Comparison of ENCODE assay signal across 19 cellular contexts in the genomic region with DNA sequence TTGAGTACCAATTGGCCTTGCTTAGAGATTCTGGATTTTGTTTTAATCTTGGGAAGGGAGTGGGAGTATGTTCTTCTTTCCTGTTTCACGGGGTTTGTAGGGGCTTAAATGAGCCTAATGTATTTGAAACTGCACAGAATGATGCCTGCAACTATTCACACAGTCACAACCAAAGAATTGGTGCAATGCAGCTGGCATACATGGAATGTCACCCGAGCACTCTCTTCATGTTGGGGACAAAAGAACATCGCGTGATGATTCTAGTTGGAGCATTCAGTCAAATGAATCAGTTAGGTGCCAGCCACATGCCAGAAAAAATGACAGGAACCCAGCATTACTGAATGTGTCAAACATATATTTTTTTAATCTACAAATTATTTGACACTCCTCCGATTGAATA. TPM values are rescaled to one million over a fixed set of nuclear protein-coding genes. Genes with fewer than 3 reads are reported as not detected.
DNase-seq lines count a peak whose midpoint lies in the region; ATAC-seq and TF ChIP-seq lines count a peak whose summit lies in the region.
"Had no signal": no experiment of that assay in that cellular context is flagged by ENCODE, and none has a peak within 500 bp of the region (broad histone marks: within the 10 kb centered on the region; RNA-seq: fewer than 3 reads in every experiment).

No MANE protein-coding gene starts in this region.

- H3K9me3 Mint-ChIP-seq in CD4-positive, alpha-beta memory T cell: no peaks in the 10 kb centered on the region
- no peaks in the 10 kb centered on the region for H3K9me3 Mint-ChIP-seq in progenitor cell of endocrine pancreas (ENCODE audit: low read depth)
- H3K9me3 Mint-ChIP-seq: activated CD4-positive, alpha-beta memory T cell treated with anti-CD3 and anti-CD28 coated beads for 36 hours; IgD-negative memory B cell; naive B cell; T-cell had no signal

- no peak overlapping the region for H3K23ac ChIP-seq in IMR-90 (ENCODE audit: low read depth, low read length)

- H2AK9ac ChIP-seq in IMR-90 (replicated peaks; ENCODE audit: low read depth, low read length, poor library complexity): no peak overlapping the region

- H3K9me1 ChIP-seq in IMR-90 (ENCODE audit: insufficient read depth, low read length): peaks cover 43% of the 10 kb centered on the region

- dilution Hi-C loops in IMR-90 (cut with HindIII; ENCODE audit: low sequenced_read_pairs, unreplicated experiment): no loop called here

- H2AFZ ChIP-seq in IMR-90 (replicated peaks; ENCODE audit: low read length, poor library complexity): no peak overlapping the region

- in situ Hi-C loops in IMR-90 (cut with MboI; ENCODE audit: low sequenced_read_pairs): no loop called here

- peaks cover 32 to 91% of the 10 kb centered on the region in 2 experiments for H3K79me1 ChIP-seq in IMR-90 (ENCODE audit: low read depth in 1 of 2, low read length in 2 of 2)

- no peak overlapping the region for H2BK120ac ChIP-seq in IMR-90 (ENCODE audit: low read depth, low read length)

- H4K91ac ChIP-seq in IMR-90 (ENCODE audit: insufficient read depth, low read depth, low read length): no peak overlapping the region

- intact Hi-C loops in IMR-90 (cut with micrococcal nuclease): no loop called here
- intact Hi-C loops in stomach (cut with DNase I; ENCODE audit: low total_unique reads): no loop called here
- intact Hi-C loops in CD4-positive, alpha-beta memory T cell (cut with micrococcal nuclease): no loop called here

- CTCF ChIA-PET in IMR-90 (lab: Yijun Ruan, JAX): no interaction called here
- CTCF ChIA-PET in CD4-positive, alpha-beta memory T cell (lab: Charles Lee; ENCODE audit: partially characterized antibody): no interaction called here

- H2BK5ac ChIP-seq in IMR-90 (ENCODE audit: low read depth, low read length, poor library complexity, severe bottlenecking): peak overlapping the region; percentile 15

- no peak overlapping the region for H3K9ac ChIP-seq in IMR-90 (ENCODE audit: low read depth, low read length)

- no peak overlapping the region for H4K5ac ChIP-seq in IMR-90 (ENCODE audit: low read depth, low read length)

- H3K4me2 ChIP-seq in IMR-90 (ENCODE audit: low read depth, low read length): no peak overlapping the region

- H3K4me3 Mint-ChIP-seq in CD4-positive, alpha-beta memory T cell: no peak overlapping the region
- H3K4me3 Mint-ChIP-seq in progenitor cell of endocrine pancreas (ENCODE audit: low read depth): no peak overlapping the region
- H3K4me3 Mint-ChIP-seq: activated CD4-positive, alpha-beta memory T cell treated with anti-CD3 and anti-CD28 coated beads for 36 hours; IgD-negative memory B cell; naive B cell; T-cell had no signal

- H3K27ac ChIP-seq in IMR-90 (ENCODE audit: insufficient read depth, low read length) (no peak overlapping the region), epithelial cell of prostate (peak overlapping the region; percentile 46), lung (ENCODE audit: low read depth in 1 of 2, low read length in 1 of 2) (peak overlapping the region in 1 of 2 donors; percentile 72), stomach (peak overlapping the region in 3 of 5 donors; percentile 12 to 72 (median 62))
- no peak overlapping the region for H3K27ac ChIP-seq in CD4-positive, alpha-beta memory T cell (ENCODE audit: low read depth, low read length)
- H3K27ac ChIP-seq: WERI-Rb-1 had no signal

- no peaks in the 10 kb centered on the region for H3K27me3 ChIP-seq in IMR-90 (ENCODE audit: control insufficient read depth, insufficient read depth, low read length)
- H3K27me3 ChIP-seq in lung (ENCODE audit: control insufficient read depth, insufficient read depth): no peaks in the 10 kb centered on the region
- no peaks in the 10 kb centered on the region for H3K27me3 ChIP-seq in stomach
- H3K27me3 ChIP-seq in CD4-positive, alpha-beta memory T cell (ENCODE audit: insufficient read depth, low read length): no peaks in the 10 kb centered on the region

- H3K4me3 ChIP-seq in IMR-90 (ENCODE audit: insufficient read depth, low read depth, low read length) (no peak overlapping the region), lung (no peak overlapping the region), stomach (no peak overlapping the region)
- H3K4me3 ChIP-seq in CD4-positive, alpha-beta memory T cell (ENCODE audit: low read length in 2 of 2): no peak overlapping the region

- no peak overlapping the region for H2AK5ac ChIP-seq in IMR-90 (ENCODE audit: low read depth, low read length)

- H2BK15ac ChIP-seq in IMR-90 (ENCODE audit: low read depth, low read length): no peak overlapping the region

- H3K4me1 Mint-ChIP-seq in CD4-positive, alpha-beta memory T cell: no peaks in the 10 kb centered on the region
- H3K4me1 Mint-ChIP-seq in progenitor cell of endocrine pancreas (ENCODE audit: low read depth): peaks cover 7% of the 10 kb centered on the region
- H3K4me1 Mint-ChIP-seq: IgD-negative memory B cell, naive B cell, T-cell had no signal

- TF ChIP-seq POLR2A in IMR-90 (IDR thresholded peaks at IDR 0.05; ENCODE audit: low read depth, low read length) (no peak), stomach (IDR thresholded peaks at IDR 0.05) (no peak)

- no peak overlapping the region for H3K27ac Mint-ChIP-seq in CD4-positive, alpha-beta memory T cell
- H3K27ac Mint-ChIP-seq in progenitor cell of endocrine pancreas: no peak overlapping the region
- H3K27ac Mint-ChIP-seq: activated CD4-positive, alpha-beta memory T cell treated with anti-CD3 and anti-CD28 coated beads for 36 hours; IgD-negative memory B cell; T-cell had no signal

- DNase-seq in IMR-90: no peak
- DNase-seq in epithelial cell of prostate (ENCODE audit: low read depth, low spot score): no peak
- no peak for DNase-seq in lung (ENCODE audit: low spot score)
- DNase-seq in stomach: no peak
- DNase-seq in CD4-positive, alpha-beta memory T cell: no peak
- DNase-seq in NCI-H1048 (lab: John Stamatoyannopoulos, UW): no peak
- DNase-seq in progenitor cell of endocrine pancreas (ENCODE audit: low spot score, unreplicated experiment): no peak
- DNase-seq: activated CD4-positive, alpha-beta memory T cell treated with anti-CD3 and anti-CD28 coated beads for 36 hours; activated naive CD4-positive, alpha-beta T cell treated with Interleukin-2 at 50 U/mL for 16 hours; activated T-cell treated with anti-CD3 and anti-CD28 coated beads, Interleukin-2, amount 50 U/mL, for 1 hour; aorta; GOT3; naive B cell; NCI-H1694 treated with DMSO at 0.1 percent for 48 hours; NCI-H446 treated with DMSO at 0.1 percent for 48 hours; T-cell; WERI-Rb-1 had no signal

- no peak for TF ChIP-seq EP300 in stomach (IDR thresholded peaks at IDR 0.05)

- H3K9me3 ChIP-seq in IMR-90 (ENCODE audit: control insufficient read depth, insufficient read depth, low read length): no peaks in the 10 kb centered on the region
- H3K9me3 ChIP-seq in lung (ENCODE audit: control insufficient read depth in 2 of 2, insufficient read depth in 1 of 2, low read length in 1 of 2): no peaks in the 10 kb centered on the region
- no peaks in the 10 kb centered on the region for H3K9me3 ChIP-seq in stomach
- no peaks in the 10 kb centered on the region for H3K9me3 ChIP-seq in CD4-positive, alpha-beta memory T cell (ENCODE audit: control insufficient read depth in 1 of 2, low read length in 2 of 2)

- no peak overlapping the region for H3K18ac ChIP-seq in IMR-90 (ENCODE audit: low read depth, low read length)

- no peaks in the 10 kb centered on the region for H3K36me3 Mint-ChIP-seq in CD4-positive, alpha-beta memory T cell
- H3K36me3 Mint-ChIP-seq in progenitor cell of endocrine pancreas (ENCODE audit: insufficient read depth): no peaks in the 10 kb centered on the region
- H3K36me3 Mint-ChIP-seq: activated CD4-positive, alpha-beta memory T cell treated with anti-CD3 and anti-CD28 coated beads for 36 hours; IgD-negative memory B cell; naive B cell; T-cell had no signal

- no TSS peak for BruUV-seq in IMR-90 (replicated peaks; lab: Mats Ljungman, UMichigan)

- H3K4me1 ChIP-seq in IMR-90 (ENCODE audit: control insufficient read depth, insufficient read depth, low read length) (peaks cover 52% of the 10 kb centered on the region), lung (ENCODE audit: control insufficient read depth in 2 of 2, insufficient read depth in 2 of 2, low read length in 2 of 2) (peaks cover 24 to 63% of the 10 kb centered on the region in 2 donors), stomach (peaks cover 38 to 96% (median 72%) of the 10 kb centered on the region in 4 donors)
- no peaks in the 10 kb centered on the region for H3K4me1 ChIP-seq in CD4-positive, alpha-beta memory T cell (ENCODE audit: insufficient read depth, low read length)

- no CpG with 5 or more reads among the region's 5 CpGs for WGBS in IMR-90 (ENCODE audit: extremely low coverage in 2 of 2, insufficient read length in 1 of 2), 2 experiments
- 76 to 82% methylated on average over 5 of the region's 5 CpGs for WGBS in lung, 2 donors
- 80 to 94% (median 88%) methylated on average over 5 of the region's 5 CpGs for WGBS in stomach, 5 donors

- no peak overlapping the region for H4K8ac ChIP-seq in IMR-90 (ENCODE audit: low read depth in 2 of 2, low read length in 2 of 2)

- H2BK20ac ChIP-seq in IMR-90 (ENCODE audit: low read depth, low read length): no peak overlapping the region

- no peak for ATAC-seq in IMR-90 (ENCODE audit: low read depth)
- peak; percentile 16 for ATAC-seq in lung (ENCODE audit: insufficient read depth, low FRiP score)
- no peak for ATAC-seq in GM18909 (IDR thresholded peaks at IDR 0.05; ENCODE audit: poor library complexity, unreplicated experiment)
- ATAC-seq: T-cell had no signal

- peaks cover 11% of the 10 kb centered on the region for H3K36me3 ChIP-seq in IMR-90 (ENCODE audit: control insufficient read depth, insufficient read depth, low read length)
- H3K36me3 ChIP-seq in lung (ENCODE audit: control insufficient read depth in 2 of 2, insufficient read depth in 2 of 2, low read length in 2 of 2): peaks cover 0 to 1% of the 10 kb centered on the region in 2 donors
- no peaks in the 10 kb centered on the region for H3K36me3 ChIP-seq in stomach
- no peaks in the 10 kb centered on the region for H3K36me3 ChIP-seq in CD4-positive, alpha-beta memory T cell (ENCODE audit: insufficient read depth, low read length)
- H3K36me3 ChIP-seq: WERI-Rb-1 had no signal

- no peak overlapping the region for H3K56ac ChIP-seq in IMR-90 (ENCODE audit: extremely low read depth, insufficient read depth, low read length)

- POLR2A ChIA-PET in IMR-90 (lab: Charles Lee; ENCODE audit: unreplicated experiment): no interaction called here
- POLR2A ChIA-PET in CD4-positive, alpha-beta memory T cell (lab: Charles Lee; ENCODE audit: partially characterized antibody): no interaction called here

- H3K27me3 Mint-ChIP-seq in CD4-positive, alpha-beta memory T cell: peaks cover 2 to 3% of the 10 kb centered on the region in 2 donors
- no peaks in the 10 kb centered on the region for H3K27me3 Mint-ChIP-seq in progenitor cell of endocrine pancreas

- H3K14ac ChIP-seq in IMR-90 (replicated peaks; ENCODE audit: low read depth, low read length): 0 out of 2 replicates have a peak overlapping the region, but pooled peaks have one; percentile 22

- no peak for TF ChIP-seq RAD21 in IMR-90 (IDR thresholded peaks at IDR 0.05; ENCODE audit: low read length)

- H4K20me1 ChIP-seq in IMR-90 (ENCODE audit: insufficient read depth, low read length): peaks cover 57% of the 10 kb centered on the region

- no peak for TF ChIP-seq CTCF in IMR-90 (conservative IDR thresholded peaks at IDR 0.05; ENCODE audit: low read depth, low read length)
- no peak for TF ChIP-seq CTCF in lung (IDR thresholded peaks at IDR 0.05; ENCODE audit: control extremely low read depth, extremely low read depth)
- TF ChIP-seq CTCF in stomach (IDR thresholded peaks at IDR 0.05): no peak
- no peak for TF ChIP-seq CTCF in progenitor cell of endocrine pancreas (IDR thresholded peaks at IDR 0.05; ENCODE audit: unreplicated experiment)

- H3K4ac ChIP-seq in IMR-90 (ENCODE audit: low read depth, low read length): peak overlapping the region; percentile 8; the same call in 1 of the 2 replicates

RNA-seq across cellular contexts. Expression of a gene that starts 22.1 kb away (rescaled TPM):
- total RNA-seq in IMR-90 (2012; rRNA removed) (46.6 and 46.9 TPM in 2 replicates), lung (10 to 100 TPM; 49.5 to 91.6 TPM), stomach (100 to 1,000 TPM in 1 of 5 donors, 10 to 100 TPM in 4; 41.3 to 158 (median 54.3) TPM), progenitor cell of endocrine pancreas (11.6 and 11.7 TPM in 2 replicates)
- polyA plus RNA-seq in IMR-90 (2012; rRNA removed) (23.6 and 27.0 TPM in 2 replicates), lung (1 to 10 TPM; 7.9 to 9.8 TPM), stomach (1 to 10 TPM; 4.4 to 9.2 (median 6.7) TPM)
- 11.8 and 14.7 TPM in 2 replicates for polyA plus RNA-seq in IMR-90 (2012; cell fraction: cytosol; rRNA removed)
- polyA plus RNA-seq in IMR-90 (2012; cell fraction: nucleus; rRNA removed; ENCODE audit: low replicate concordance): 43.0 and 67.3 TPM in 2 replicates
- total RNA-seq in CD4-positive, alpha-beta memory T cell: under 1 TPM; 0.36 to 0.44 TPM
- polyA plus RNA-seq in CD4-positive, alpha-beta memory T cell: not detected
- polyA plus RNA-seq: IgD-negative memory B cell had no signal

Comparison
In these comparisons a context has a peak if more than half of its experiments do, and no peak if none do; other contexts are left out.
1. H3K27ac ChIP-seq: peak in epithelial cell of prostate (single experiment) and stomach (3 of 5); none in IMR-90 (single experiment) and CD4-positive, alpha-beta memory T cell (single experiment).